In the genomic region with DNA sequence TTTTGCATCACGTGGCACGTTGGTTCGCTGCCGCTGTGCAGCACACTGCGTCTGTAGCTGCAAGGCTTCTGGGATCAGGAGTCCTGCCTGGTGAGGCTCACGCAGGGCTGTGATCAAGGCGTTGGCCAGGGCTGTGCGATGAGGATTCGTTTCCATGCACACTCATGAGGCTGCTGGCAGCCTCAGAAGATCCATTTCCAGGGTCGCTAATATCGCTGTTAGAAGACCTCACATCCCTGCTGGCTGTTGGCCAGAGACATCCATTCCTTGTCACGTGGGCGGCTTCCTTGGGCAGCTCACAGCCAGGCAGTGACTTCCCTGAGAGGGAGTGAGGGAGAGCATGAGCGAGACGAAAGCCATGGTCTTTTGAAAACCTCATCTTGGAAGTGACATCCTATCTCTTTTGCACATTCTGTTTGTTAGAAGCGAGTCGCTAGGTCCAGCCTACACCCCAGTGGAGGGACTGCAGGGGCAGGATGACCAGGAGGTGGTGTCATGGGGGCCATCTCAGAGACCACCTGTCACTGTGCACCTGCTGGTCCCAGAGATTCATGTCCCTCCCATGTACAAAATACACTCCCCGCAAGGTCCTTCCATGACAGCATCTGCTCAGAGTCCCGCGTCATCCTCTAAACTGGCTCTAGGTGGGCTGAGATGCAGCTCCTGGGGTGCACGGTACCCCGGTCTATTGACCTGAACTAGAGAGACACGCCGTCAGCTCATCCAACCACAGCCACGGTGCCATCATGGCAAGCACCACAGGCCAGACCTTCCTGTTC, we compare ENCODE assay signal across 10 cellular contexts. TPM values are rescaled to one million over a fixed set of nuclear protein-coding genes. Genes with fewer than 3 reads are reported as not detected.
DNase-seq lines count a peak whose midpoint lies in the region; ATAC-seq and TF ChIP-seq lines count a peak whose summit lies in the region.
"Had no signal": no experiment of that assay in that cellular context is flagged by ENCODE, and none has a peak within 500 bp of the region (broad histone marks: within the 10 kb centered on the region; RNA-seq: fewer than 3 reads in every experiment).

No MANE protein-coding gene starts in this region.

- WGBS in testis, 2 donors: 60% methylated on average over 21 to 25 of the region's 25 CpGs

- peak overlapping the region; percentile 13 for H3K4me3 Mint-ChIP-seq in activated T-cell treated with anti-CD3 and anti-CD28 coated beads, Interleukin-2, amount 50 U/mL, for 4 hours

- H3K4me3 ChIP-seq in testis: no peak overlapping the region

- no peak for DNase-seq in activated T-cell treated with anti-CD3 and anti-CD28 coated beads, Interleukin-2, amount 50 U/mL, for 4 hours
- no peak for DNase-seq in activated T-cell treated with anti-CD3 and anti-CD28 coated beads, Interleukin-2, amount 50 U/mL, for 48 hours
- DNase-seq in cerebellar cortex (ENCODE audit: low spot score) (peak; percentile 67), kidney tubule cell (ENCODE audit: low spot score) (peak; percentile 43), testis (peak; percentile 64), 8988T (no peak), GF-D8 (lab: John Stamatoyannopoulos, UW) (no peak)

- no peaks in the 10 kb centered on the region for H3K27me3 Mint-ChIP-seq in activated T-cell treated with anti-CD3 and anti-CD28 coated beads, Interleukin-2, amount 50 U/mL, for 4 hours (ENCODE audit: low read depth)

- no peak overlapping the region for H3K27ac ChIP-seq in testis
- H3K27ac ChIP-seq: ascending aorta had no signal

- H3K4me1 Mint-ChIP-seq in activated T-cell treated with anti-CD3 and anti-CD28 coated beads, Interleukin-2, amount 50 U/mL, for 4 hours (ENCODE audit: low read depth): peaks cover 53% of the 10 kb centered on the region

- peaks cover 15% of the 10 kb centered on the region for H3K4me1 ChIP-seq in testis
- H3K4me1 ChIP-seq: ascending aorta had no signal

- no peak for ATAC-seq in activated T-cell treated with anti-CD3 and anti-CD28 coated beads, Interleukin-2, amount 50 U/mL, for 4 hours
- ATAC-seq in HG03565 (IDR thresholded peaks at IDR 0.05; ENCODE audit: unreplicated experiment): no peak

- H3K36me3 ChIP-seq in testis (ENCODE audit: low read depth, missing control alignments): no peaks in the 10 kb centered on the region
- H3K36me3 ChIP-seq: ascending aorta, upper lobe of left lung had no signal

- no peaks in the 10 kb centered on the region for H3K9me3 Mint-ChIP-seq in activated T-cell treated with anti-CD3 and anti-CD28 coated beads, Interleukin-2, amount 50 U/mL, for 4 hours

- no peaks in the 10 kb centered on the region for H3K27me3 ChIP-seq in testis
- H3K27me3 ChIP-seq: ascending aorta, upper lobe of left lung had no signal

- H3K36me3 Mint-ChIP-seq in activated T-cell treated with anti-CD3 and anti-CD28 coated beads, Interleukin-2, amount 50 U/mL, for 4 hours (ENCODE audit: insufficient read depth): no peaks in the 10 kb centered on the region

- TF ChIP-seq CTCF in testis (IDR thresholded peaks at IDR 0.05): no peak

- intact Hi-C loops in testis (cut with DNase I; ENCODE audit: low total_unique reads): no loop called here

- no peak for TF ChIP-seq POLR2A in testis (IDR thresholded peaks at IDR 0.05)

- no peaks in the 10 kb centered on the region for H3K9me3 ChIP-seq in testis
- H3K9me3 ChIP-seq: ascending aorta, upper lobe of left lung had no signal

RNA-seq across cellular contexts. Expression of a gene that starts 12.2 kb away (rescaled TPM):
- total RNA-seq in activated T-cell treated with anti-CD3 and anti-CD28 coated beads, Interleukin-2, amount 50 U/mL, for 4 hours: 1 to 10 TPM; 2.3 to 3.0 (median 2.5) TPM
- total RNA-seq in testis: 10 to 100 TPM; 39.0 to 68.2 TPM
- 25.0 TPM for polyA plus RNA-seq in testis (ENCODE audit: insufficient read depth, low read depth, low replicate concordance)

RNA-seq across cellular contexts. Expression of a gene that starts 56.1 kb away (rescaled TPM):
- total RNA-seq in activated T-cell treated with anti-CD3 and anti-CD28 coated beads, Interleukin-2, amount 50 U/mL, for 4 hours: under 1 TPM; 0.66 to 0.87 (median 0.78) TPM
- total RNA-seq in testis: 10 to 100 TPM; 10.1 to 10.3 TPM
- polyA plus RNA-seq in testis (ENCODE audit: insufficient read depth, low read depth, low replicate concordance): 3.6 TPM
- total RNA-seq: ascending aorta had no signal

Comparison
In these comparisons a context has a peak if more than half of its experiments do, and no peak if none do; other contexts are left out.
1. DNase-seq: peak in cerebellar cortex (single experiment), kidney tubule cell (single experiment) and testis (single experiment); none in activated T-cell treated with anti-CD3 and anti-CD28 coated beads, Interleukin-2, amount 50 U/mL, for 4 hours (single experiment), activated T-cell treated with anti-CD3 and anti-CD28 coated beads, Interleukin-2, amount 50 U/mL, for 48 hours (0 of 2), 8988T (single experiment) and GF-D8 (single experiment).
2. RNA of a gene that starts 12.2 kb away (total RNA-seq): 39.0 to 68.2 TPM in testis; 2.3 to 3.0 TPM in activated T-cell treated with anti-CD3 and anti-CD28 coated beads, Interleukin-2, amount 50 U/mL, for 4 hours; every median in the first group is over 4 times any median in the second.
3. RNA of a gene that starts 56.1 kb away (total RNA-seq): 10.1 to 10.3 TPM in testis; 0.66 to 0.87 TPM in activated T-cell treated with anti-CD3 and anti-CD28 coated beads, Interleukin-2, amount 50 U/mL, for 4 hours; every median in the first group is over 4 times any median in the second.